In the genomic region with DNA sequence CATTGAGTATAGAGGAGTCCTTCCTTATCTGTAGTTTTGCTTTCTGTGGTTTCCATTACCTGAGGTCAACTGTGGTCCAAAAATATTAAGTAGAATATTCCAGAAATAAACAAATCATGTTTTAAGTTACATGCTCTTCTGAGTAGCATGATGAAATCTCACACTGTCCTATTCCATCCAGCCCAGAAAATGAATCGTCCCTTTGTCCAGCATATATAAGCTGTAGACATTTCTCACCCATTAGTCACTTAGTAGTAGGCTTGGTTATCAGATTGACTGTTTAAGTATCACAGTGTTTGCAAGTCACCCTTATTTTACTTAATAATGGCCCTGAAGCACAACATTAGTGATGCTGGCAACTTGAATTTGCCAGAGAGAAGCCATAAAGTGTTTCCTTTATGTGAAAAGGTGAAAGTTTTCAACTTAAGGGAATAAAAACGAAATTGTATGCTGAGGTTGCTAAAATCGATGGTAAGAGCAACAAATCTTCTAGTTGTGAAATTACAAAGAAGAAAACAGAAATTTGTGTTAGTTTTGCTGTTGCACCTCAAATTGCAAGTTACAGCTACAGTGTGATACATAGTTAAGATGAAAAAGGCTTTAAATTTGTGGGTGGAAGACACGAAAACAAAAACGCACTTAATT, we compare ENCODE assay signal across 12 cellular contexts.
DNase-seq lines count a peak whose midpoint lies in the region; ATAC-seq, FAIRE-seq and TF ChIP-seq lines count a peak whose summit lies in the region.
"Had no signal": no experiment of that assay in that cellular context is flagged by ENCODE, and none has a peak within 500 bp of the region (broad histone marks: within the 10 kb centered on the region; RNA-seq: fewer than 3 reads in every experiment).

No MANE protein-coding gene starts in this region.

- ATAC-seq in K562 (no peak), HG03095 (IDR thresholded peaks at IDR 0.05; ENCODE audit: unreplicated experiment) (no peak)

- H3K36me3 ChIP-seq in K562 (ENCODE audit: control insufficient read depth, insufficient read depth, low read length) = peaks cover 5% of the 10 kb centered on the region; the same call in 2 of the 3 replicates
- H3K36me3 ChIP-seq in keratinocyte (ENCODE audit: control insufficient read depth in 2 of 2, extremely low read depth in 1 of 2, insufficient read depth in 2 of 2, low read length in 2 of 2) = no peaks in the 10 kb centered on the region
- peaks cover 4% of the 10 kb centered on the region for H3K36me3 ChIP-seq in right atrium auricular region
- H3K36me3 ChIP-seq: vagina had no signal

- H3K9me1 ChIP-seq in K562 (ENCODE audit: control insufficient read depth, insufficient read depth, low read length) (no peaks in the 10 kb centered on the region), keratinocyte (ENCODE audit: control insufficient read depth, extremely low read depth, insufficient read depth, low read length) (no peaks in the 10 kb centered on the region)

- TF ChIP-seq RAD21 in K562 (CRISPR knock-in tag; conservative IDR thresholded peaks at IDR 0.05 in 1 of 2, IDR thresholded peaks at IDR 0.05 in 1 of 2) = no peak

- dilution Hi-C loops in keratinocyte (cut with MboI; ENCODE audit: extremely low pct_ligation_motif_present, low sequenced_read_pairs) = no loop called here

- 57% methylated on average over 5 of the region's 5 CpGs for WGBS in K562 (ENCODE audit: insufficient coverage, low coverage, missing lambda C conversion rate)

- in situ Hi-C loops in K562 (cut with MboI) = loop anchor here (10.0 kb wide), 2 partner anchors 179 to 549 kb away; no protein-coding TSS in a partner anchor

- H3K4me2 ChIP-seq in K562 (ENCODE audit: insufficient read depth, low read length) (no peak overlapping the region), keratinocyte (ENCODE audit: control insufficient read depth, extremely low read depth, insufficient read depth, low read depth, low read length) (peak overlapping the region; percentile 5)

- no peaks in the 10 kb centered on the region for H3K4me1 ChIP-seq in K562 (replicated peaks in 1 of 2; ENCODE audit: control insufficient read depth in 2 of 2, insufficient read depth in 2 of 2, low read length in 2 of 2)
- H3K4me1 ChIP-seq in keratinocyte (ENCODE audit: control insufficient read depth, extremely low read depth, insufficient read depth, low read length) = peaks cover 11% of the 10 kb centered on the region
- H3K4me1 ChIP-seq in right atrium auricular region = no peaks in the 10 kb centered on the region
- H3K4me1 ChIP-seq: vagina had no signal

- FAIRE-seq in K562 (lab: Jason Lieb, UNC) (no peak), keratinocyte (lab: Jason Lieb, UNC) (peak; percentile 46)
- FAIRE-seq: H1 had no signal

- H3K27me3 ChIP-seq in K562 (ENCODE audit: control insufficient read depth in 2 of 2, insufficient read depth in 2 of 2, low read length in 2 of 2) (no peaks in the 10 kb centered on the region), keratinocyte (ENCODE audit: control insufficient read depth, extremely low read depth, insufficient read depth, low read length) (no peaks in the 10 kb centered on the region), right atrium auricular region (no peaks in the 10 kb centered on the region)
- H3K27me3 ChIP-seq: vagina had no signal

- H3K9ac ChIP-seq in K562 (ENCODE audit: insufficient read depth in 1 of 2, low read depth in 2 of 2, low read length in 2 of 2) (no peak overlapping the region), keratinocyte (ENCODE audit: control insufficient read depth, extremely low read depth, insufficient read depth, low read length) (no peak overlapping the region)

- H3K9me3 ChIP-seq in K562 (replicated peaks; ENCODE audit: control insufficient read depth, insufficient read depth, low read depth, low read length) (no peaks in the 10 kb centered on the region), keratinocyte (ENCODE audit: control insufficient read depth, low read depth, low read length) (no peaks in the 10 kb centered on the region), right atrium auricular region (no peaks in the 10 kb centered on the region)
- H3K9me3 ChIP-seq: vagina had no signal

- no peak overlapping the region for H3K27ac ChIP-seq in K562 (ENCODE audit: extremely low read depth, low read depth, low read length)
- H3K27ac ChIP-seq in keratinocyte (ENCODE audit: control insufficient read depth, insufficient read depth, low read length) = peak overlapping the region; percentile 42
- H3K27ac ChIP-seq in right atrium auricular region = no peak overlapping the region
- H3K27ac ChIP-seq: vagina had no signal

- H2AFZ ChIP-seq in K562 (ENCODE audit: low read depth, low read length) (no peak overlapping the region), keratinocyte (ENCODE audit: control insufficient read depth, low read length) (peak overlapping the region; percentile 58)

- POLR2A ChIA-PET in K562 (lab: Yijun Ruan, JAX) = no interaction called here

- no peak for TF ChIP-seq CTCF in AG10803 (conservative IDR thresholded peaks at IDR 0.05; ENCODE audit: low read length)
- TF ChIP-seq CTCF in K562 (IDR thresholded peaks at IDR 0.05 in 2 of 3, conservative IDR thresholded peaks at IDR 0.05 in 1 of 3; ENCODE audit: insufficient read depth in 2 of 3, low read depth in 1 of 3, low read length in 3 of 3) = no peak
- no peak for TF ChIP-seq CTCF in keratinocyte (optimal IDR thresholded peaks at IDR 0.05 in 1 of 3, IDR thresholded peaks at IDR 0.05 in 1 of 3, conservative IDR thresholded peaks at IDR 0.05 in 1 of 3; ENCODE audit: extremely low read depth in 1 of 3, insufficient read depth in 2 of 3, low read length in 3 of 3)
- no peak for TF ChIP-seq CTCF in right atrium auricular region (IDR thresholded peaks at IDR 0.05)

- no peaks in the 10 kb centered on the region for H3K79me2 ChIP-seq in K562 (ENCODE audit: control insufficient read depth, insufficient read depth, low read length)
- no peaks in the 10 kb centered on the region for H3K79me2 ChIP-seq in keratinocyte (ENCODE audit: control insufficient read depth, insufficient read depth, low read length)

- H4K20me1 ChIP-seq in K562 (replicated peaks; ENCODE audit: control insufficient read depth, insufficient read depth, low read length) (no peaks in the 10 kb centered on the region), keratinocyte (ENCODE audit: control insufficient read depth, extremely low read depth, insufficient read depth, low read length) (no peaks in the 10 kb centered on the region)

- peak; percentile 77 for DNase-seq in AG10803 (ENCODE audit: low read depth)
- DNase-seq in LHCN-M2 (ENCODE audit: low read depth) = peak; percentile 75
- DNase-seq in K562 (ENCODE audit: extremely low read depth in 1 of 4, low spot score in 3 of 4) = no peak
- DNase-seq in keratinocyte (ENCODE audit: low read depth, low spot score) = peak; percentile 15
- DNase-seq in SKM-1 (lab: John Stamatoyannopoulos, UW; ENCODE audit: unreplicated experiment) = no peak
- no peak for DNase-seq in middle frontal gyrus (ENCODE audit: extremely low spot score, low spot score)
- DNase-seq in right atrium auricular region (ENCODE audit: low spot score) = no peak
- DNase-seq: KG1, T-helper 9 cell had no signal

- H3K4me3 ChIP-seq in AG10803 (ENCODE audit: low read length) = no peak overlapping the region
- H3K4me3 ChIP-seq in K562 = no peak overlapping the region
- H3K4me3 ChIP-seq in keratinocyte (ENCODE audit: control insufficient read depth in 2 of 3, extremely low read depth in 1 of 3, insufficient read depth in 2 of 3, low read depth in 1 of 3, low read length in 3 of 3) = no peak overlapping the region
- no peak overlapping the region for H3K4me3 ChIP-seq in right atrium auricular region
- H3K4me3 ChIP-seq: vagina had no signal

- intact Hi-C loops in K562 (cut with micrococcal nuclease) = loop anchor here (5.0 kb wide), 3 partner anchors 181 to 796 kb away; no protein-coding TSS in a partner anchor

- BruUV-seq in K562 (replicated peaks; lab: Mats Ljungman, UMichigan) = no TSS peak

- TF ChIP-seq EP300 in K562 (IDR thresholded peaks at IDR 0.05; ENCODE audit: low read length) = no peak

- no peak for TF ChIP-seq POLR2A in K562 (conservative IDR thresholded peaks at IDR 0.05)

- CTCF ChIA-PET in K562 (lab: Yijun Ruan, JAX; ENCODE audit: low intra/inter-chr PET ratio) = interaction anchor here (1.0 to 1.6 kb wide), 2 partner anchors 546 to 557 kb away, joined by 3 to 8 read pairs; no protein-coding TSS in a partner anchor

TF ChIP-seq in K562, 482 proteins besides CTCF, POLR2A, EP300 and RAD21:
- TF ChIP-seq ZNF316 (IDR thresholded peaks at IDR 0.05) = peak; percentile 28; the same call in 1 of the 2 replicates
- TF ChIP-seq FOS (IDR thresholded peaks at IDR 0.05; ENCODE audit: extremely low read depth, insufficient read length) = no peak

Comparison
In these comparisons a context has a peak if more than half of its experiments do, and no peak if none do; other contexts are left out.
1. DNase-seq: peak in AG10803 (single experiment), LHCN-M2 (single experiment) and keratinocyte (single experiment); none in K562 (0 of 4), SKM-1 (single experiment), middle frontal gyrus (single experiment) and right atrium auricular region (single experiment).